ENCODE assay signal across 1 cellular context in the genomic region with DNA sequence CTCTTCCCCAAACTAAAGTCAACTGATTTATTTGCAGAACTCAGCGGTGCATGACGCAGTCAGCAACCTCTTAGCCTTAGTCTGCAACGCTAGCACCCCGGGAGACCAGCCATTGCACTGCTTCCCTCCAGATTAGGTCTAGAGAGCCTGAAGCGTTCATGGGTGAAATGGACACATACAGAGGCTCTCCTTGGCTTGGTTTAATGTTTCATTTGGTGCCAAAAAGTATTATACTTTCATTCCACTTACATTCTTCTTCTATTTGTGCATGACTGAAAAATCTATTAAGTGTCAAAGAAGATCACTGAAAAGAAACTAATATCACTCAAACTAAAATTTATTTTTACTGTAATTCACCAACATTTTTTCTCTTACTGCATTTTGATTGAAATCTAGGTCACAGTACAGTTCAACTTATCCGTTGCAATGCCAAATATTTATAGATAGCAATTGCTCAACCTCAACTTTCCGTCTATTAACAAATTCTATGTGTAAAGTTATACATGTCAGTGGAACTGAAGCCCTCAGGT.
TF ChIP-seq lines count a peak whose summit lies in the region.

No MANE protein-coding gene starts in this region.

TF ChIP-seq in GM23338, 12 proteins besides CTCF, POLR2A, EP300 and RAD21:
- no peak for TF ChIP-seq ZNF462 (CRISPR knock-in tag; IDR thresholded peaks at IDR 0.05)
- TF ChIP-seq ZNF331 (CRISPR knock-in tag; IDR thresholded peaks at IDR 0.05; ENCODE audit: low read depth) = no peak
- TF ChIP-seq, protein P1, sequence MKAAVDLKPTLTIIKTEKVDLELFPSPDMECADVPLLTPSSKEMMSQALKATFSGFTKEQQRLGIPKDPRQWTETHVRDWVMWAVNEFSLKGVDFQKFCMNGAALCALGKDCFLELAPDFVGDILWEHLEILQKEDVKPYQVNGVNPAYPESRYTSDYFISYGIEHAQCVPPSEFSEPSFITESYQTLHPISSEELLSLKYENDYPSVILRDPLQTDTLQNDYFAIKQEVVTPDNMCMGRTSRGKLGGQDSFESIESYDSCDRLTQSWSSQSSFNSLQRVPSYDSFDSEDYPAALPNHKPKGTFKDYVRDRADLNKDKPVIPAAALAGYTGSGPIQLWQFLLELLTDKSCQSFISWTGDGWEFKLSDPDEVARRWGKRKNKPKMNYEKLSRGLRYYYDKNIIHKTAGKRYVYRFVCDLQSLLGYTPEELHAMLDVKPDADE (IDR thresholded peaks at IDR 0.05) = no peak
- TF ChIP-seq STAT1 (IDR thresholded peaks at IDR 0.05; ENCODE audit: unreplicated experiment) = no peak
- no peak for TF ChIP-seq JUNB (IDR thresholded peaks at IDR 0.05; ENCODE audit: unreplicated experiment)
- TF ChIP-seq EZH2 (IDR thresholded peaks at IDR 0.05; ENCODE audit: low read depth, unreplicated experiment) = no peak
- TF ChIP-seq POLR2AphosphoS5 (IDR thresholded peaks at IDR 0.05; ENCODE audit: low read depth) = no peak
- TF ChIP-seq, protein P2, sequence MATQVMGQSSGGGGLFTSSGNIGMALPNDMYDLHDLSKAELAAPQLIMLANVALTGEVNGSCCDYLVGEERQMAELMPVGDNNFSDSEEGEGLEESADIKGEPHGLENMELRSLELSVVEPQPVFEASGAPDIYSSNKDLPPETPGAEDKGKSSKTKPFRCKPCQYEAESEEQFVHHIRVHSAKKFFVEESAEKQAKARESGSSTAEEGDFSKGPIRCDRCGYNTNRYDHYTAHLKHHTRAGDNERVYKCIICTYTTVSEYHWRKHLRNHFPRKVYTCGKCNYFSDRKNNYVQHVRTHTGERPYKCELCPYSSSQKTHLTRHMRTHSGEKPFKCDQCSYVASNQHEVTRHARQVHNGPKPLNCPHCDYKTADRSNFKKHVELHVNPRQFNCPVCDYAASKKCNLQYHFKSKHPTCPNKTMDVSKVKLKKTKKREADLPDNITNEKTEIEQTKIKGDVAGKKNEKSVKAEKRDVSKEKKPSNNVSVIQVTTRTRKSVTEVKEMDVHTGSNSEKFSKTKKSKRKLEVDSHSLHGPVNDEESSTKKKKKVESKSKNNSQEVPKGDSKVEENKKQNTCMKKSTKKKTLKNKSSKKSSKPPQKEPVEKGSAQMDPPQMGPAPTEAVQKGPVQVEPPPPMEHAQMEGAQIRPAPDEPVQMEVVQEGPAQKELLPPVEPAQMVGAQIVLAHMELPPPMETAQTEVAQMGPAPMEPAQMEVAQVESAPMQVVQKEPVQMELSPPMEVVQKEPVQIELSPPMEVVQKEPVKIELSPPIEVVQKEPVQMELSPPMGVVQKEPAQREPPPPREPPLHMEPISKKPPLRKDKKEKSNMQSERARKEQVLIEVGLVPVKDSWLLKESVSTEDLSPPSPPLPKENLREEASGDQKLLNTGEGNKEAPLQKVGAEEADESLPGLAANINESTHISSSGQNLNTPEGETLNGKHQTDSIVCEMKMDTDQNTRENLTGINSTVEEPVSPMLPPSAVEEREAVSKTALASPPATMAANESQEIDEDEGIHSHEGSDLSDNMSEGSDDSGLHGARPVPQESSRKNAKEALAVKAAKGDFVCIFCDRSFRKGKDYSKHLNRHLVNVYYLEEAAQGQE (IDR thresholded peaks at IDR 0.05; ENCODE audit: unreplicated experiment) = no peak
- no peak for TF ChIP-seq ZNF114 (CRISPR knock-in tag; IDR thresholded peaks at IDR 0.05)
- no peak for TF ChIP-seq NANOG (IDR thresholded peaks at IDR 0.05; ENCODE audit: borderline replicate concordance)
- no peak for TF ChIP-seq CREB1 (CRISPR knock-in tag; IDR thresholded peaks at IDR 0.05; ENCODE audit: low read depth)
- TF ChIP-seq EZH2phosphoT487 (IDR thresholded peaks at IDR 0.05; ENCODE audit: unreplicated experiment) = no peak
TF ChIP-seq in GM23338: peak in this region for 0.
